Comparison of ENCODE assay signal across 8 cellular contexts in the genomic region with DNA sequence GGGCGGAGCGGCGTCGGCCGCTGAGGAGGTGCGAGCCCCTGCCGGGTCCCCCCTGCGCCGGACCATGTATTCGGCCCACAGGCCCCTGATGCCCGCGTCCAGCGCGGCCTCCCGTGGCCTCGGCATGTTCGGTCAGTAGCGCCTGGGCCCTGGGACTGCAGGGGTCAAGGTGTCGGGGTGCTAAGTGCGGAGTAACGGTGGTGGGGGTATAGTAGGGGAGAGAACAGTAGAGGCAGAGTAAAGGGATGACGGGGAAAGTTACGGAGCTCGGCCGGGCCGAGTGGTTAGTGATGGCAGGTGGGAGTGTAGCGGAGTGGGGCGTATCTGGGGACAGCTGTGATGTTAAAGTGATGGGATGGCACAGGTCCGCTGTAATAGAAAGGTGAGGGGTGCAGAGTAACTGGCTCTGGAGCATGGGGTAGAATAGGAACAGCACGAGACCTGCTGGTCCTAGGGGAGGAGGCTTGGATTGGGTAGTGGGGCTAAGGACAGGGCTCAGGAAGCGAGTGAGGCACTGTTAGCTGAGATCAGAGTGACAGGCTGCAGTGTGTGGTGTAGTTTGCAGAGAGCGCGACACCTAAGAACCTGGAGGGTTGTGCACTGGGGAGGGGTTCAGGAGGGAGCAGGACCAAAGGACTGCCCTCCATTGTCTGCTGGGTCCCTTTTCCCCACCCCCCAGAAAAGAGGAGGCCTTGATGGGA. TPM values are rescaled to one million over a fixed set of nuclear protein-coding genes. Genes with fewer than 3 reads are reported as not detected.
DNase-seq lines count a peak whose midpoint lies in the region; ATAC-seq, FAIRE-seq and TF ChIP-seq lines count a peak whose summit lies in the region.

No MANE protein-coding gene starts in this region.

- H3K79me2 ChIP-seq in GM12878 (ENCODE audit: control insufficient read depth, insufficient read depth, low read length), result peaks cover 30% of the 10 kb centered on the region

- SMC1A ChIA-PET in GM12878 (lab: Charles Lee; ENCODE audit: uncharacterized antibody, unreplicated experiment), result interaction anchor here (1.0 to 1.4 kb wide), 3 partner anchors 41 to 171 kb away, joined by 3 to 4 read pairs (median 3); partner anchors contain the start of gene POU2F2

- POLR2A ChIA-PET in GM12878 (lab: Charles Lee), result interaction anchor here (0.6 to 1.6 kb wide), 5 partner anchors 12 to 1021 kb away, joined by 3 to 6 read pairs (median 4); partner anchors contain the start of gene HNRNPUL1

- CTCF ChIA-PET in GM12878 (lab: Yijun Ruan, JAX), result interaction anchor here (0.8 to 1.6 kb wide), 4 partner anchors 11 to 152 kb away, joined by 3 to 7 read pairs (median 4); partner anchors contain the start of gene POU2F2

- TF ChIP-seq POLR2A in GM12878 (IDR thresholded peaks at IDR 0.05; ENCODE audit: low read depth, low read length), result no peak

- H3K36me3 ChIP-seq in GM12878 (ENCODE audit: control insufficient read depth in 2 of 2, insufficient read depth in 2 of 2, low read length in 1 of 2), result peaks cover 12 to 15% of the 10 kb centered on the region in 2 experiments
- peaks cover 9 to 29% (median 19%) of the 10 kb centered on the region in 4 donors for H3K36me3 ChIP-seq in liver (ENCODE audit: control insufficient read depth in 4 of 4, insufficient read depth in 3 of 4, low read depth in 1 of 4, low read length in 3 of 4)
- H3K36me3 ChIP-seq in tibial artery, result peaks cover 20 to 35% (median 32%) of the 10 kb centered on the region in 3 donors

- H2AFZ ChIP-seq in GM12878 (ENCODE audit: control insufficient read depth, low read depth, low read length), result no peak overlapping the region

- BruUV-seq in GM12878 (replicated peaks; lab: Mats Ljungman, UMichigan), result TSS peak; percentile 43

- no peak for TF ChIP-seq EP300 in GM12878 (IDR thresholded peaks at IDR 0.05; ENCODE audit: borderline replicate concordance in 1 of 2, control insufficient read depth in 1 of 2, low read depth in 2 of 2, low read length in 2 of 2)

- in situ Hi-C loops in G401 (cut with HindIII; ENCODE audit: low sequenced_read_pairs) (no loop called here), GM12878 (cut with MboI) (no loop called here)

- peak overlapping the region; percentile 71 for H3K27ac ChIP-seq in GM12878 (ENCODE audit: control insufficient read depth, insufficient read depth)
- H3K27ac ChIP-seq in liver (ENCODE audit: low read depth in 1 of 2, low read length in 2 of 2), result peak overlapping the region; percentile 47 to 73
- H3K27ac ChIP-seq in tibial artery, result peak overlapping the region; percentile 86 to 93

- H3K9ac ChIP-seq in GM12878 (ENCODE audit: control insufficient read depth, insufficient read depth, low read length), result peak overlapping the region; percentile 66
- H3K9ac ChIP-seq in liver (ENCODE audit: low read depth in 1 of 2, low read length in 2 of 2), result peak overlapping the region; percentile 51 to 66

- H3K9me3 ChIP-seq in GM12878 (replicated peaks; ENCODE audit: control insufficient read depth, insufficient read depth, low read length) (no peaks in the 10 kb centered on the region), liver (ENCODE audit: control insufficient read depth in 4 of 4, low read length in 3 of 4) (no peaks in the 10 kb centered on the region), tibial artery (no peaks in the 10 kb centered on the region)

- TF ChIP-seq CTCF in LNCaP clone FGC (IDR thresholded peaks at IDR 0.05; ENCODE audit: control insufficient read depth, extremely low read depth, insufficient read depth) (no peak), GM12878 (IDR thresholded peaks at IDR 0.05 in 2 of 3, conservative IDR thresholded peaks at IDR 0.05 in 1 of 3; ENCODE audit: control insufficient read depth in 2 of 3, extremely low read depth in 1 of 3, insufficient read depth in 1 of 3, low read depth in 3 of 3, low read length in 3 of 3) (no peak), liver (IDR thresholded peaks at IDR 0.05; ENCODE audit: low read depth, low read length, missing input control) (no peak), tibial artery (IDR thresholded peaks at IDR 0.05) (no peak)

- H3K4me3 ChIP-seq in LNCaP clone FGC (ENCODE audit: low read depth, low read length), result peak overlapping the region; percentile 57
- peak overlapping the region; percentile 96 for H3K4me3 ChIP-seq in GM12878
- H3K4me3 ChIP-seq in liver (ENCODE audit: low read depth in 1 of 3, low read length in 3 of 3), result peak overlapping the region; percentile 57 to 73 (median 70)
- peak overlapping the region; percentile 70 to 75 for H3K4me3 ChIP-seq in tibial artery

- H4K20me1 ChIP-seq in GM12878 (ENCODE audit: control insufficient read depth, insufficient read depth), result no peaks in the 10 kb centered on the region; the same call in 1 of the 2 replicates

- peak; percentile 7 for FAIRE-seq in GM12878 (lab: Jason Lieb, UNC)

- ATAC-seq in GM12878 (no peak), GM19467 (IDR thresholded peaks at IDR 0.05; ENCODE audit: unreplicated experiment) (no peak)

- RAD21 ChIA-PET in GM12878 (lab: Charles Lee; ENCODE audit: unreplicated experiment), result interaction anchor here (1.0 to 1.4 kb wide), 2 partner anchors 42 to 155 kb away, joined by 3 to 5 read pairs; no protein-coding TSS in a partner anchor

- H3K27me3 ChIP-seq in GM12878 (replicated peaks in 1 of 2; ENCODE audit: control insufficient read depth in 2 of 2, insufficient read depth in 2 of 2, low read length in 1 of 2) (no peaks in the 10 kb centered on the region), liver (ENCODE audit: control insufficient read depth in 4 of 4, insufficient read depth in 4 of 4, low read length in 3 of 4) (no peaks in the 10 kb centered on the region), tibial artery (no peaks in the 10 kb centered on the region)

- TF ChIP-seq RAD21 in GM12878 (IDR thresholded peaks at IDR 0.05; ENCODE audit: insufficient read depth, low read depth, low read length) (no peak), liver (IDR thresholded peaks at IDR 0.05) (no peak)

- H3K4me2 ChIP-seq in GM12878 (ENCODE audit: control insufficient read depth, insufficient read depth), result peak overlapping the region; percentile 96

- intact Hi-C loops in GM12878 (cut with micrococcal nuclease; ENCODE audit: unreplicated experiment) (loop anchor here (5.0 kb wide), 3 partner anchors 87 to 177 kb away; partner anchors contain the start of gene POU2F2), tibial artery (cut with DNase I; ENCODE audit: low total_unique reads) (no loop called here)

- WGBS in GM12878 (ENCODE audit: insufficient coverage, insufficient replicate concordance, low lambda C conversion rate, missing lambda C conversion rate), result under 1% methylated on average over 33 of the region's 33 CpGs
- 11% methylated on average over 33 of the region's 33 CpGs for WGBS in liver

- DNase-seq in G401 (ENCODE audit: low spot score) (peak; percentile 47), LNCaP clone FGC (ENCODE audit: low read depth) (no peak), GM12878 (ENCODE audit: low read depth, low spot score) (no peak), tibial artery (peak in 1 of 2 donors; percentile 74), cortex of kidney (lab: John Stamatoyannopoulos, UW) (no peak), HK-2 (ENCODE audit: unreplicated experiment) (no peak)

- peaks cover 38% of the 10 kb centered on the region for H3K4me1 ChIP-seq in GM12878 (ENCODE audit: control insufficient read depth, insufficient read depth, low read length)
- peaks cover 9 to 50% (median 28%) of the 10 kb centered on the region in 4 donors for H3K4me1 ChIP-seq in liver (ENCODE audit: control insufficient read depth in 4 of 4, insufficient read depth in 4 of 4, low read length in 3 of 4)
- H3K4me1 ChIP-seq in tibial artery, result peaks cover 0 to 58% (median 52%) of the 10 kb centered on the region in 4 donors

RNA-seq across cellular contexts. Expression of gene CIC, which starts 15.7 kb away (rescaled TPM):
- 14.3 and 21.2 TPM in 2 replicates for total RNA-seq in G401 (2014; rRNA removed; shearing (Covaris generic))
- total RNA-seq in GM12878 (2013; cell fraction: nucleolus; rRNA removed), result 33.3 and 49.5 TPM in 2 replicates
- total RNA-seq in GM12878 (2014; rRNA removed) (8.0 and 9.5 TPM in 2 replicates), GM12878 (2014; rRNA removed; fragmentation: Illumina TruSeq; extraction: Trizol) (4.3 and 6.5 TPM in 2 replicates), GM12878 (2021) (47.3 and 50.6 TPM in 2 replicates), liver (10 to 100 TPM; 14.1 to 21.3 TPM)
- 9.5 TPM for polyA plus RNA-seq in GM12878 (2011; ENCODE audit: low read depth)
- polyA plus RNA-seq in GM12878 (2011; rRNA removed) (2.4 and 3.8 TPM in 2 replicates), GM12878 (2014; fragmentation: Illumina TruSeq; extraction: Trizol) (1.7 and 7.4 TPM in 2 replicates), GM12878 (2014; fragmentation: Nextera tagmentation; extraction: Ambion mirVana) (under 1 TPM; 0.18 to 0.24 TPM), GM12878 (2014; rRNA removed) (24.0 and 27.7 TPM in 2 replicates), GM12878 (2016; fragmentation: Nextera tagmentation; extraction: Ambion mirVana) (1 to 10 TPM; 6.9 to 8.1 TPM), liver (10 to 100 TPM in 1 of 2 donors, 1 to 10 TPM in 1; 5.6 to 20.4 TPM)
- polyA plus RNA-seq in GM12878 (2011; cell fraction: cytosol; rRNA removed), result 6.7 and 9.9 TPM in 2 replicates
- 76.7 and 94.7 TPM in 2 replicates for polyA plus RNA-seq in GM12878 (2011; cell fraction: nucleus; rRNA removed)
- polyA plus RNA-seq in GM12878 (2012), result 29.1 and 30.8 TPM in 2 replicates
- 2.1 and 9.8 TPM in 2 replicates for polyA minus RNA-seq in GM12878 (2011; rRNA and poly(A)+ RNA removed)
- 10.2 and 11.2 TPM in 2 replicates for polyA minus RNA-seq in GM12878 (2011; cell fraction: cytosol; rRNA and poly(A)+ RNA removed)
- 13.1 and 24.6 TPM in 2 replicates for polyA minus RNA-seq in GM12878 (2011; cell fraction: nucleus; rRNA and poly(A)+ RNA removed)

RNA-seq across cellular contexts. Expression of gene PRR19, which starts 17.1 kb away (rescaled TPM):
- 1.8 and 2.1 TPM in 2 replicates for total RNA-seq in G401 (2014; rRNA removed; shearing (Covaris generic))
- 0.19 TPM in 1 of 2 replicates, not detected in the other for total RNA-seq in GM12878 (2013; cell fraction: nucleolus; rRNA removed)
- 0.73 and 0.82 TPM in 2 replicates for total RNA-seq in GM12878 (2014; rRNA removed)
- total RNA-seq in GM12878 (2014; rRNA removed; fragmentation: Illumina TruSeq; extraction: Trizol), result 0.18 and 0.31 TPM in 2 replicates
- 0.80 and 1.4 TPM in 2 replicates for total RNA-seq in GM12878 (2021)
- polyA plus RNA-seq in GM12878 (2011; ENCODE audit: low read depth), result 0.29 TPM
- 0.15 TPM in 1 of 2 replicates, not detected in the other for polyA plus RNA-seq in GM12878 (2011; rRNA removed)
- polyA plus RNA-seq in GM12878 (2011; cell fraction: cytosol; rRNA removed), result 0.50 and 0.55 TPM in 2 replicates
- polyA plus RNA-seq in GM12878 (2011; cell fraction: nucleus; rRNA removed), result 0.38 and 0.43 TPM in 2 replicates
- polyA plus RNA-seq in GM12878 (2012), result 0.38 and 0.49 TPM in 2 replicates
- polyA plus RNA-seq in GM12878 (2014; fragmentation: Illumina TruSeq; extraction: Trizol), result 0.11 and 0.43 TPM in 2 replicates
- polyA plus RNA-seq in GM12878 (2014; fragmentation: Nextera tagmentation; extraction: Ambion mirVana), result under 1 TPM in 1 of 2 experiments, not detected in 1; 0.09 TPM
- 0.81 and 1.7 TPM in 2 replicates for polyA plus RNA-seq in GM12878 (2014; rRNA removed)
- polyA plus RNA-seq in GM12878 (2016; fragmentation: Nextera tagmentation; extraction: Ambion mirVana), result 1 to 10 TPM; 1.1 to 1.7 TPM
- polyA minus RNA-seq in GM12878 (2011; rRNA and poly(A)+ RNA removed), result 0.21 and 0.37 TPM in 2 replicates
- polyA minus RNA-seq in GM12878 (2011; cell fraction: cytosol; rRNA and poly(A)+ RNA removed), result not detected in 2 replicates
- polyA minus RNA-seq in GM12878 (2011; cell fraction: nucleus; rRNA and poly(A)+ RNA removed), result not detected in 2 replicates
- under 1 TPM in 1 of 2 donors, not detected in 1; 0.42 TPM for total RNA-seq in liver
- polyA plus RNA-seq in liver, result under 1 TPM; 0.27 to 0.43 TPM

RNA-seq across cellular contexts. Expression of gene PAFAH1B3, which starts 17.6 kb away (rescaled TPM):
- total RNA-seq in G401 (2014; rRNA removed; shearing (Covaris generic)), result 151 and 170 TPM in 2 replicates
- 5.1 and 6.4 TPM in 2 replicates for total RNA-seq in GM12878 (2013; cell fraction: nucleolus; rRNA removed)
- total RNA-seq in GM12878 (2014; rRNA removed), result 57.7 and 78.6 TPM in 2 replicates
- 32.0 and 41.3 TPM in 2 replicates for total RNA-seq in GM12878 (2014; rRNA removed; fragmentation: Illumina TruSeq; extraction: Trizol)
- total RNA-seq in GM12878 (2021), result 68.8 and 72.9 TPM in 2 replicates
- 20.5 TPM for polyA plus RNA-seq in GM12878 (2011; ENCODE audit: low read depth)
- polyA plus RNA-seq in GM12878 (2011; rRNA removed), result 8.8 and 30.5 TPM in 2 replicates
- polyA plus RNA-seq in GM12878 (2011; cell fraction: cytosol; rRNA removed), result 57.1 and 73.1 TPM in 2 replicates
- 43.1 and 44.9 TPM in 2 replicates for polyA plus RNA-seq in GM12878 (2011; cell fraction: nucleus; rRNA removed)
- polyA plus RNA-seq in GM12878 (2012), result 29.8 and 33.2 TPM in 2 replicates
- 15.2 and 46.6 TPM in 2 replicates for polyA plus RNA-seq in GM12878 (2014; fragmentation: Illumina TruSeq; extraction: Trizol)
- polyA plus RNA-seq in GM12878 (2014; fragmentation: Nextera tagmentation; extraction: Ambion mirVana), result 10 to 100 TPM in 1 of 2 experiments, 1 to 10 TPM in 1; 6.2 to 23.1 TPM
- 56.1 and 66.2 TPM in 2 replicates for polyA plus RNA-seq in GM12878 (2014; rRNA removed)
- polyA plus RNA-seq in GM12878 (2016; fragmentation: Nextera tagmentation; extraction: Ambion mirVana), result 10 to 100 TPM; 77.7 to 79.6 TPM
- 18.4 and 30.6 TPM in 2 replicates for polyA minus RNA-seq in GM12878 (2011; rRNA and poly(A)+ RNA removed)
- 14.2 and 19.0 TPM in 2 replicates for polyA minus RNA-seq in GM12878 (2011; cell fraction: cytosol; rRNA and poly(A)+ RNA removed)
- polyA minus RNA-seq in GM12878 (2011; cell fraction: nucleus; rRNA and poly(A)+ RNA removed), result 8.0 and 13.3 TPM in 2 replicates
- 10 to 100 TPM in 1 of 2 donors, 1 to 10 TPM in 1; 2.7 to 35.8 TPM for total RNA-seq in liver
- polyA plus RNA-seq in liver, result 1 to 10 TPM; 6.4 to 6.7 TPM

RNA-seq across cellular contexts. Expression of gene TMEM145, which starts 28.3 kb away (rescaled TPM):
- not detected in 2 replicates for total RNA-seq in G401 (2014; rRNA removed; shearing (Covaris generic))
- 0.84 and 0.93 TPM in 2 replicates for total RNA-seq in GM12878 (2013; cell fraction: nucleolus; rRNA removed)
- 0.11 TPM in 1 of 2 replicates, not detected in the other for total RNA-seq in GM12878 (2014; rRNA removed)
- 0.04 and 0.09 TPM in 2 replicates for total RNA-seq in GM12878 (2014; rRNA removed; fragmentation: Illumina TruSeq; extraction: Trizol)
- 0.48 and 0.97 TPM in 2 replicates for total RNA-seq in GM12878 (2021)
- polyA plus RNA-seq in GM12878 (2011; ENCODE audit: low read depth), result 0.55 TPM
- 0.09 and 0.45 TPM in 2 replicates for polyA plus RNA-seq in GM12878 (2011; rRNA removed)
- polyA plus RNA-seq in GM12878 (2011; cell fraction: cytosol; rRNA removed), result 0.21 and 0.53 TPM in 2 replicates
- polyA plus RNA-seq in GM12878 (2011; cell fraction: nucleus; rRNA removed), result 3.6 and 4.1 TPM in 2 replicates
- 1.2 and 2.1 TPM in 2 replicates for polyA plus RNA-seq in GM12878 (2012)
- 0.09 and 0.14 TPM in 2 replicates for polyA plus RNA-seq in GM12878 (2014; fragmentation: Illumina TruSeq; extraction: Trizol)
- polyA plus RNA-seq in GM12878 (2014; fragmentation: Nextera tagmentation; extraction: Ambion mirVana), result not detected
- 0.20 and 1.0 TPM in 2 replicates for polyA plus RNA-seq in GM12878 (2014; rRNA removed)
- polyA plus RNA-seq in GM12878 (2016; fragmentation: Nextera tagmentation; extraction: Ambion mirVana), result not detected
- 0.26 and 3.4 TPM in 2 replicates for polyA minus RNA-seq in GM12878 (2011; rRNA and poly(A)+ RNA removed)
- polyA minus RNA-seq in GM12878 (2011; cell fraction: cytosol; rRNA and poly(A)+ RNA removed), result not detected in 2 replicates
- 1.9 and 2.6 TPM in 2 replicates for polyA minus RNA-seq in GM12878 (2011; cell fraction: nucleus; rRNA and poly(A)+ RNA removed)
- total RNA-seq in liver, result under 1 TPM in 1 of 2 donors, not detected in 1; 0.08 TPM
- under 1 TPM in 1 of 2 donors, not detected in 1; 0.02 TPM for polyA plus RNA-seq in liver

RNA-seq across cellular contexts. Expression of gene ERF, which starts 29.9 kb away (rescaled TPM):
- total RNA-seq in G401 (2014; rRNA removed; shearing (Covaris generic)), result 157 and 165 TPM in 2 replicates
- total RNA-seq in GM12878 (2013; cell fraction: nucleolus; rRNA removed), result 29.9 and 31.1 TPM in 2 replicates
- total RNA-seq in GM12878 (2014; rRNA removed) (15.9 and 22.2 TPM in 2 replicates), GM12878 (2014; rRNA removed; fragmentation: Illumina TruSeq; extraction: Trizol) (12.1 and 12.8 TPM in 2 replicates), GM12878 (2021) (51.8 and 56.3 TPM in 2 replicates), liver (10 to 100 TPM in 1 of 2 donors, 1 to 10 TPM in 1; 8.7 to 17.1 TPM)
- 3.6 TPM for polyA plus RNA-seq in GM12878 (2011; ENCODE audit: low read depth)
- polyA plus RNA-seq in GM12878 (2011; rRNA removed) (15.1 and 34.5 TPM in 2 replicates), GM12878 (2014; fragmentation: Illumina TruSeq; extraction: Trizol) (4.9 and 17.8 TPM in 2 replicates), GM12878 (2014; fragmentation: Nextera tagmentation; extraction: Ambion mirVana) (under 1 TPM; 0.02 to 0.04 TPM), GM12878 (2014; rRNA removed) (33.0 and 40.2 TPM in 2 replicates), GM12878 (2016; fragmentation: Nextera tagmentation; extraction: Ambion mirVana) (1 to 10 TPM; 8.3 to 8.9 TPM), liver (10 to 100 TPM; 10.4 to 21.0 TPM)
- 23.3 and 39.9 TPM in 2 replicates for polyA plus RNA-seq in GM12878 (2011; cell fraction: cytosol; rRNA removed)
- 164 and 188 TPM in 2 replicates for polyA plus RNA-seq in GM12878 (2011; cell fraction: nucleus; rRNA removed)
- 21.7 and 22.0 TPM in 2 replicates for polyA plus RNA-seq in GM12878 (2012)
- 27.0 and 49.3 TPM in 2 replicates for polyA minus RNA-seq in GM12878 (2011; rRNA and poly(A)+ RNA removed)
- 19.8 and 25.4 TPM in 2 replicates for polyA minus RNA-seq in GM12878 (2011; cell fraction: cytosol; rRNA and poly(A)+ RNA removed)
- polyA minus RNA-seq in GM12878 (2011; cell fraction: nucleus; rRNA and poly(A)+ RNA removed), result 34.6 and 45.5 TPM in 2 replicates
